In genomic region chr11:66347425-66348276, GRCh38 we compare ENCODE assay signal across 8 cellular contexts. TPM values are rescaled to one million over a fixed set of nuclear protein-coding genes. Genes with fewer than 3 reads are reported as not detected.
DNase-seq lines count a peak whose midpoint lies in the region; ATAC-seq and TF ChIP-seq lines count a peak whose summit lies in the region.

B4GAT1 (minus strand) TSS chr11:66347629; CDS start chr11:66347545, 84 bp downstream.

- CTCF ChIA-PET in Panc1 (lab: Charles Lee), result interaction anchor here (1.0 to 1.8 kb wide), 2 partner anchors 35 to 36 kb away, joined by 4 to 5 read pairs; no protein-coding TSS in a partner anchor

- H3K36me3 ChIP-seq in Panc1 (ENCODE audit: control insufficient read depth, insufficient read depth, low read length) (peaks cover 3% of the 10 kb centered on the region; the same call in 1 of the 2 replicates), esophagus muscularis mucosa (no peaks in the 10 kb centered on the region), muscle layer of duodenum (ENCODE audit: control insufficient read depth in 1 of 2, insufficient read depth in 2 of 2, low read length in 2 of 2) (no peaks in the 10 kb centered on the region)

- H3K27me3 Mint-ChIP-seq in activated T-cell treated with anti-CD3 and anti-CD28 coated beads, Interleukin-2, amount 50 U/mL, for 72 hours (ENCODE audit: low read depth), result no peaks in the 10 kb centered on the region

- peak; percentile 93 for DNase-seq in A172 (ENCODE audit: low spot score)
- peak; percentile 88 for DNase-seq in Jurkat, Clone E6-1 (ENCODE audit: low read depth, low spot score)
- DNase-seq in Panc1 (ENCODE audit: low read depth, low spot score), result peak; percentile 99
- peak; percentile 88 to 89 for DNase-seq in activated T-cell treated with anti-CD3 and anti-CD28 coated beads, Interleukin-2, amount 50 U/mL, for 72 hours
- DNase-seq in esophagus muscularis mucosa (ENCODE audit: extremely low spot score), result peak; percentile 97
- DNase-seq in stimulated activated CD8-positive, alpha-beta memory T cell treated with anti-CD3 and anti-CD28 coated beads, Interleukin-4, amount 100 ng/mL, for 48 hours, result peak; percentile 91

- intact Hi-C loops in Panc1 (cut with micrococcal nuclease; ENCODE audit: unreplicated experiment), result no loop called here
- intact Hi-C loops in esophagus muscularis mucosa (cut with DNase I), result loop anchor here (10.0 kb wide), 1 partner anchor 507 kb away; the partner anchor contains the start of gene LRFN4

- H3K27ac ChIP-seq in Panc1 (ENCODE audit: low read length) (peak within 1 kb of the TSS; percentile 79), esophagus muscularis mucosa (replicated peaks in 1 of 4) (peak within 1 kb of the TSS; percentile 88 to 95 (median 94)), muscle layer of duodenum (ENCODE audit: low read length) (peak within 1 kb of the TSS; percentile 74)

- H3K4me3 Mint-ChIP-seq in activated T-cell treated with anti-CD3 and anti-CD28 coated beads, Interleukin-2, amount 50 U/mL, for 72 hours, result peak within 1 kb of the TSS; percentile 97 to 98

- H3K4me1 Mint-ChIP-seq in activated T-cell treated with anti-CD3 and anti-CD28 coated beads, Interleukin-2, amount 50 U/mL, for 72 hours (ENCODE audit: low read depth), result peaks cover 52% of the 10 kb centered on the region

- peak within 1 kb of the TSS; percentile 79 for H3K4me3 ChIP-seq in Jurkat, Clone E6-1 (ENCODE audit: low read length)
- H3K4me3 ChIP-seq in Panc1 (ENCODE audit: low read depth in 2 of 2, low read length in 2 of 2) (peak within 1 kb of the TSS; percentile 71 to 91), esophagus muscularis mucosa (peak within 1 kb of the TSS; percentile 70 to 96 (median 80)), muscle layer of duodenum (ENCODE audit: low read depth in 1 of 2, low read length in 2 of 2) (peak within 1 kb of the TSS; percentile 89 to 93)

- H3K9me3 Mint-ChIP-seq in activated T-cell treated with anti-CD3 and anti-CD28 coated beads, Interleukin-2, amount 50 U/mL, for 72 hours, result peaks cover 0 to 3% of the 10 kb centered on the region in 2 donors

- H3K9me3 ChIP-seq in Panc1 (ENCODE audit: control insufficient read depth, insufficient read depth, low read depth, low read length), result no peaks in the 10 kb centered on the region
- no peaks in the 10 kb centered on the region for H3K9me3 ChIP-seq in esophagus muscularis mucosa
- no peaks in the 10 kb centered on the region for H3K9me3 ChIP-seq in muscle layer of duodenum (ENCODE audit: control insufficient read depth in 1 of 2, low read length in 2 of 2)

- in situ Hi-C loops in GM18951 (cut with MboI; ENCODE audit: low sequenced_read_pairs, unreplicated experiment) (no loop called here), Panc1 (cut with HindIII; ENCODE audit: low pct_unique_long_range_greater_than_20kb, low sequenced_read_pairs) (no loop called here)

- H3K36me3 Mint-ChIP-seq in activated T-cell treated with anti-CD3 and anti-CD28 coated beads, Interleukin-2, amount 50 U/mL, for 72 hours (ENCODE audit: insufficient read depth in 2 of 2), result peaks cover 2 to 4% of the 10 kb centered on the region in 2 donors

- peaks cover 24% of the 10 kb centered on the region for H3K4me1 ChIP-seq in Panc1 (ENCODE audit: control insufficient read depth, insufficient read depth, low read length)
- H3K4me1 ChIP-seq in esophagus muscularis mucosa, result peaks cover 29 to 51% (median 44%) of the 10 kb centered on the region in 4 donors
- H3K4me1 ChIP-seq in muscle layer of duodenum (ENCODE audit: control insufficient read depth in 1 of 2, insufficient read depth in 2 of 2, low read length in 2 of 2), result peaks cover 23 to 42% of the 10 kb centered on the region in 2 donors

- TF ChIP-seq CTCF in Panc1 (IDR thresholded peaks at IDR 0.05) (no peak), esophagus muscularis mucosa (IDR thresholded peaks at IDR 0.05) (no peak)

- no TSS peak for BruUV-seq in Panc1 (replicated peaks; lab: Mats Ljungman, UMichigan)

- no peak for TF ChIP-seq EP300 in esophagus muscularis mucosa (IDR thresholded peaks at IDR 0.05)

- H3K27ac Mint-ChIP-seq in activated T-cell treated with anti-CD3 and anti-CD28 coated beads, Interleukin-2, amount 50 U/mL, for 72 hours, result peak within 1 kb of the TSS; percentile 100

- WGBS in esophagus muscularis mucosa, result 0% methylated on average over 21 of the region's 101 CpGs

- TF ChIP-seq POLR2A in GM18951 (IDR thresholded peaks at IDR 0.05; ENCODE audit: extremely low read depth, insufficient read depth, insufficient read length) (peak; percentile 65), esophagus muscularis mucosa (IDR thresholded peaks at IDR 0.05; ENCODE audit: low read depth) (no peak)

- POLR2A ChIA-PET in Panc1 (lab: Charles Lee), result no interaction called here

- H3K27me3 ChIP-seq in Panc1 (ENCODE audit: control insufficient read depth, insufficient read depth, low read length), result no peaks in the 10 kb centered on the region
- H3K27me3 ChIP-seq in esophagus muscularis mucosa, result no peaks in the 10 kb centered on the region
- H3K27me3 ChIP-seq in muscle layer of duodenum (ENCODE audit: low read depth, low read length), result no peaks in the 10 kb centered on the region

- peak; percentile 77 for ATAC-seq in Panc1
- peak; percentile 71 to 75 for ATAC-seq in activated T-cell treated with anti-CD3 and anti-CD28 coated beads, Interleukin-2, amount 50 U/mL, for 72 hours (replicated peaks in 1 of 2)

RNA-seq across cellular contexts. Expression of gene B4GAT1, which starts in this region (rescaled TPM):
- total RNA-seq in A172 (2014; rRNA removed; shearing (Covaris generic)), result 47.0 and 54.1 TPM in 2 replicates
- polyA plus RNA-seq in Jurkat, Clone E6-1 (2012; ENCODE audit: insufficient read depth, insufficient read length), result 25.2 TPM
- total RNA-seq in Panc1 (2021; ENCODE audit: unreplicated experiment) (29.3 TPM), esophagus muscularis mucosa (10 to 100 TPM; 32.0 to 71.4 (median 50.0) TPM)
- polyA plus RNA-seq in Panc1 (2012; ENCODE audit: insufficient read length), result 58.0 TPM
- 1 to 10 TPM; 6.3 to 8.3 TPM for total RNA-seq in activated T-cell treated with anti-CD3 and anti-CD28 coated beads, Interleukin-2, amount 50 U/mL, for 72 hours

Comparison
In these comparisons a context has a peak if more than half of its experiments do, and no peak if none do; other contexts are left out.
1. Peak in every context shown above with its lines: DNase-seq, ATAC-seq, H3K4me3 ChIP-seq and H3K27ac ChIP-seq.